In the genomic region with DNA sequence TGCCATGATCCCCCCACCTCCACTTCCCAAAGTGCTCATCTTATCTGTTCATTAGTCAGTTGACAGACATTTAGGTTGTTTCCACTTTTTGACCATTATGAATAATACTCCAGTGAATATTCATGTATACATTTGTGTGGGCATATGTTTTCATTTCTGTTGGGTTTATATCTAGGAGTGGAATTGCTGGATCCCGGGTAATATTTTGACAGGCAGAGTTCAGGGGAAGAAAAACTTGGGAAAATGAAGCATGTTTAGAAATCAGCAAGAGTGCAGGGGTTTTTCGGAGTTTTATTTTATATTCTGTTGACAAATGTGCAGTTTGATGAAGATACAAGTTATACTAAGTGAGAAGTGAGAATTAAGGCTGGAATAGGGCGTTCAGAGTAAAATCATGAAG, we compare ENCODE assay signal across 28 cellular contexts. TPM values are rescaled to one million over a fixed set of nuclear protein-coding genes. Genes with fewer than 3 reads are reported as not detected.
DNase-seq lines count a peak whose midpoint lies in the region; ATAC-seq and TF ChIP-seq lines count a peak whose summit lies in the region.
"Had no signal": no experiment of that assay in that cellular context is flagged by ENCODE, and none has a peak within 500 bp of the region (broad histone marks: within the 10 kb centered on the region; RNA-seq: fewer than 3 reads in every experiment).

No MANE protein-coding gene starts in this region.

- H3K27me3 Mint-ChIP-seq in activated CD4-positive, alpha-beta T cell treated with anti-CD3 and anti-CD28 coated beads, Interleukin-2, amount 10 ng/mL, durations not matched to agents 24 days and 14 days: no peaks in the 10 kb centered on the region
- peaks cover 25% of the 10 kb centered on the region for H3K27me3 Mint-ChIP-seq in CD4-positive, CD25-positive, alpha-beta regulatory T cell
- peaks cover 4% of the 10 kb centered on the region for H3K27me3 Mint-ChIP-seq in activated T-helper 17 cell treated with anti-CD3 and anti-CD28 coated beads, Interleukin-2, amount 50 U/mL, for 72 hours
- peaks cover 0 to 5% of the 10 kb centered on the region in 2 donors for H3K27me3 Mint-ChIP-seq in natural killer cell (ENCODE audit: low read depth in 2 of 2)

- no peak for DNase-seq in activated CD4-positive, alpha-beta T cell treated with anti-CD3 and anti-CD28 coated beads, Interleukin-2, amount 10 ng/mL, durations not matched to agents 24 days and 14 days
- no peak for DNase-seq in activated CD4-positive, alpha-beta T cell treated with anti-CD3 and anti-CD28 coated beads, Interleukin-2, amount 50 U/mL, for 48 hours
- no peak for DNase-seq in CD4-positive, CD25-positive, alpha-beta regulatory T cell
- no peak for DNase-seq in natural killer cell
- DNase-seq in activated CD4-positive, CD25-positive, alpha-beta regulatory T cell (lab: John Stamatoyannopoulos, UW): no peak
- no peak for DNase-seq in RPMI8226
- DNase-seq: activated CD8-positive, alpha-beta memory T cell treated with anti-CD3 and anti-CD28 coated beads, Interleukin-2, amount 50 U/mL, for 4 hours; activated naive CD4-positive, alpha-beta T cell; dorsolateral prefrontal cortex; kidney; MM.1S; mucosa of descending colon; NCI-H1417 treated with DMSO at 0.1 percent for 48 hours; NCI-H2081 treated with DMSO at 0.1 percent for 48 hours; NCI-H82; SHP77; uterus had no signal

- H3K36me3 ChIP-seq in CD4-positive, CD25-positive, alpha-beta regulatory T cell (ENCODE audit: control insufficient read depth, insufficient read depth, low read length): no peaks in the 10 kb centered on the region
- H3K36me3 ChIP-seq: neutrophil, uterus had no signal

- no peak overlapping the region for H3K27ac ChIP-seq in CD4-positive, CD25-positive, alpha-beta regulatory T cell (ENCODE audit: insufficient read depth, low read length, poor library complexity, severe bottlenecking)
- H3K27ac ChIP-seq: BLaER1 treated with 17β-estradiol and CSF1 and Interleukin-3, amounts not matched to agents 10 nM and 100 nM; neutrophil; uterus had no signal

- peaks cover 11% of the 10 kb centered on the region for H3K4me1 ChIP-seq in CD4-positive, CD25-positive, alpha-beta regulatory T cell (ENCODE audit: control insufficient read depth, insufficient read depth, low read length, poor library complexity, severe bottlenecking)
- H3K4me1 ChIP-seq: uterus had no signal

- no peak for ATAC-seq in CD4-positive, CD25-positive, alpha-beta regulatory T cell (ENCODE audit: low read depth in 2 of 2)
- ATAC-seq in activated T-helper 17 cell treated with anti-CD3 and anti-CD28 coated beads, Interleukin-2, amount 50 U/mL, for 72 hours (replicated peaks): no peak
- no peak for ATAC-seq in natural killer cell
- ATAC-seq in GM21367 (IDR thresholded peaks at IDR 0.05; ENCODE audit: unreplicated experiment): no peak
- ATAC-seq: GM12878, mucosa of descending colon had no signal

- H3K9me3 ChIP-seq in CD4-positive, CD25-positive, alpha-beta regulatory T cell (ENCODE audit: control insufficient read depth in 2 of 2, low read length in 2 of 2): no peaks in the 10 kb centered on the region
- H3K9me3 ChIP-seq: BLaER1 treated with 17β-estradiol and CSF1 and Interleukin-3, amounts not matched to agents 10 nM and 100 nM; mucosa of descending colon; neutrophil; uterus had no signal

- peak overlapping the region; percentile 45 for H3K27ac Mint-ChIP-seq in activated CD4-positive, alpha-beta T cell treated with anti-CD3 and anti-CD28 coated beads, Interleukin-2, amount 10 ng/mL, durations not matched to agents 24 days and 14 days
- H3K27ac Mint-ChIP-seq in CD4-positive, CD25-positive, alpha-beta regulatory T cell: no peak overlapping the region
- peak overlapping the region; percentile 80 for H3K27ac Mint-ChIP-seq in activated T-helper 17 cell treated with anti-CD3 and anti-CD28 coated beads, Interleukin-2, amount 50 U/mL, for 72 hours
- peak overlapping the region in 1 of 2 donors; percentile 3 for H3K27ac Mint-ChIP-seq in natural killer cell

- no peak overlapping the region for H3K4me3 ChIP-seq in CD4-positive, CD25-positive, alpha-beta regulatory T cell (ENCODE audit: low read depth, low read length)
- H3K4me3 ChIP-seq: BLaER1 treated with 17β-estradiol and CSF1 and Interleukin-3, amounts not matched to agents 10 nM and 100 nM; dorsolateral prefrontal cortex; GM12878; mucosa of descending colon; uterus had no signal

- peaks cover 44% of the 10 kb centered on the region for H3K4me1 Mint-ChIP-seq in activated CD4-positive, alpha-beta T cell treated with anti-CD3 and anti-CD28 coated beads, Interleukin-2, amount 10 ng/mL, durations not matched to agents 24 days and 14 days
- peaks cover 5 to 16% (median 8%) of the 10 kb centered on the region in 4 donors for H3K4me1 Mint-ChIP-seq in CD4-positive, CD25-positive, alpha-beta regulatory T cell
- peaks cover 24% of the 10 kb centered on the region for H3K4me1 Mint-ChIP-seq in activated T-helper 17 cell treated with anti-CD3 and anti-CD28 coated beads, Interleukin-2, amount 50 U/mL, for 72 hours
- peaks cover 22 to 31% of the 10 kb centered on the region in 2 donors for H3K4me1 Mint-ChIP-seq in natural killer cell

- peaks cover 21% of the 10 kb centered on the region for H3K36me3 Mint-ChIP-seq in activated CD4-positive, alpha-beta T cell treated with anti-CD3 and anti-CD28 coated beads, Interleukin-2, amount 10 ng/mL, durations not matched to agents 24 days and 14 days (ENCODE audit: low read depth)
- H3K36me3 Mint-ChIP-seq in CD4-positive, CD25-positive, alpha-beta regulatory T cell: no peaks in the 10 kb centered on the region
- peaks cover 44% of the 10 kb centered on the region for H3K36me3 Mint-ChIP-seq in activated T-helper 17 cell treated with anti-CD3 and anti-CD28 coated beads, Interleukin-2, amount 50 U/mL, for 72 hours (ENCODE audit: low read depth)
- no peaks in the 10 kb centered on the region for H3K36me3 Mint-ChIP-seq in natural killer cell

- no peaks in the 10 kb centered on the region for H3K9me3 Mint-ChIP-seq in activated CD4-positive, alpha-beta T cell treated with anti-CD3 and anti-CD28 coated beads, Interleukin-2, amount 10 ng/mL, durations not matched to agents 24 days and 14 days
- peaks cover 0 to 2% (median 0%) of the 10 kb centered on the region in 7 donors for H3K9me3 Mint-ChIP-seq in CD4-positive, CD25-positive, alpha-beta regulatory T cell
- H3K9me3 Mint-ChIP-seq in activated T-helper 17 cell treated with anti-CD3 and anti-CD28 coated beads, Interleukin-2, amount 50 U/mL, for 72 hours: no peaks in the 10 kb centered on the region
- no peaks in the 10 kb centered on the region for H3K9me3 Mint-ChIP-seq in natural killer cell

- peaks cover 3% of the 10 kb centered on the region for H3K27me3 ChIP-seq in CD4-positive, CD25-positive, alpha-beta regulatory T cell (ENCODE audit: control insufficient read depth, insufficient read depth, low read length)
- H3K27me3 ChIP-seq: BLaER1 treated with 17β-estradiol and CSF1 and Interleukin-3, amounts not matched to agents 10 nM and 100 nM; dorsolateral prefrontal cortex; uterus had no signal

- TF ChIP-seq CTCF in natural killer cell (IDR thresholded peaks at IDR 0.05): no peak

- peak overlapping the region; percentile 50 for H3K4me3 Mint-ChIP-seq in activated CD4-positive, alpha-beta T cell treated with anti-CD3 and anti-CD28 coated beads, Interleukin-2, amount 10 ng/mL, durations not matched to agents 24 days and 14 days
- H3K4me3 Mint-ChIP-seq in CD4-positive, CD25-positive, alpha-beta regulatory T cell: peak overlapping the region in 3 of 4 donors; percentile 4 to 86 (median 68)
- peak overlapping the region; percentile 61 for H3K4me3 Mint-ChIP-seq in activated T-helper 17 cell treated with anti-CD3 and anti-CD28 coated beads, Interleukin-2, amount 50 U/mL, for 72 hours
- peak overlapping the region; percentile 21 for H3K4me3 Mint-ChIP-seq in natural killer cell

- intact Hi-C loops in activated CD4-positive, alpha-beta T cell treated with anti-CD3 and anti-CD28 coated beads, Interleukin-2, amount 10 ng/mL, durations not matched to agents 24 days and 14 days (cut with micrococcal nuclease): loop anchor here (10.0 kb wide), 1 partner anchor 570 kb away; the partner anchor contains the start of gene SLF2
- intact Hi-C loops in natural killer cell (cut with micrococcal nuclease): loop anchor here (5.0 kb wide), 1 partner anchor 48 kb away; no protein-coding TSS in a partner anchor

RNA-seq across cellular contexts. Expression of gene SCD, which starts 2.6 kb away (rescaled TPM):
- total RNA-seq in activated CD4-positive, alpha-beta T cell treated with anti-CD3 and anti-CD28 coated beads, Interleukin-2, amount 10 ng/mL, durations not matched to agents 24 days and 14 days: 252 and 256 TPM in 2 replicates
- 1.3 TPM for total RNA-seq in CD4-positive, CD25-positive, alpha-beta regulatory T cell
- under 1 TPM; 0.22 to 0.94 (median 0.76) TPM for polyA plus RNA-seq in CD4-positive, CD25-positive, alpha-beta regulatory T cell
- 100 to 1,000 TPM in 1 of 2 donors, 10 to 100 TPM in 1; 99.1 to 160 TPM for total RNA-seq in activated T-helper 17 cell treated with anti-CD3 and anti-CD28 coated beads, Interleukin-2, amount 50 U/mL, for 72 hours
- total RNA-seq in natural killer cell: 10 to 100 TPM in 1 of 3 donors, 1 to 10 TPM in 2; 3.5 to 10.1 (median 3.8) TPM

RNA-seq across cellular contexts. Expression of gene PKD2L1, which starts 14.4 kb away (rescaled TPM):
- 0.17 TPM in 1 of 2 replicates, not detected in the other for total RNA-seq in activated CD4-positive, alpha-beta T cell treated with anti-CD3 and anti-CD28 coated beads, Interleukin-2, amount 10 ng/mL, durations not matched to agents 24 days and 14 days
- not detected for total RNA-seq in CD4-positive, CD25-positive, alpha-beta regulatory T cell
- not detected for polyA plus RNA-seq in CD4-positive, CD25-positive, alpha-beta regulatory T cell
- total RNA-seq in activated T-helper 17 cell treated with anti-CD3 and anti-CD28 coated beads, Interleukin-2, amount 50 U/mL, for 72 hours: under 1 TPM; 0.30 to 0.66 TPM
- not detected for total RNA-seq in natural killer cell
- total RNA-seq: astrocyte, Daoy, glomerular endothelial cell, kidney, lower leg skin, pulmonary artery endothelial cell, skeletal muscle tissue, uterus had no signal

RNA-seq across cellular contexts. Expression of gene BLOC1S2, which starts 57.9 kb away (rescaled TPM):
- 62.0 and 62.5 TPM in 2 replicates for total RNA-seq in activated CD4-positive, alpha-beta T cell treated with anti-CD3 and anti-CD28 coated beads, Interleukin-2, amount 10 ng/mL, durations not matched to agents 24 days and 14 days
- total RNA-seq in CD4-positive, CD25-positive, alpha-beta regulatory T cell: 58.4 TPM
- 100 to 1,000 TPM in 1 of 4 donors, 10 to 100 TPM in 3; 73.3 to 104 (median 87.7) TPM for polyA plus RNA-seq in CD4-positive, CD25-positive, alpha-beta regulatory T cell
- 10 to 100 TPM; 54.1 to 59.3 TPM for total RNA-seq in activated T-helper 17 cell treated with anti-CD3 and anti-CD28 coated beads, Interleukin-2, amount 50 U/mL, for 72 hours
- total RNA-seq in natural killer cell: 10 to 100 TPM; 36.7 to 63.7 (median 60.4) TPM

Comparison
In these comparisons a context has a peak if more than half of its experiments do, and no peak if none do; other contexts are left out.
1. H3K27ac Mint-ChIP-seq: peak in activated CD4-positive, alpha-beta T cell treated with anti-CD3 and anti-CD28 coated beads, Interleukin-2, amount 10 ng/mL, durations not matched to agents 24 days and 14 days (single experiment) and activated T-helper 17 cell treated with anti-CD3 and anti-CD28 coated beads, Interleukin-2, amount 50 U/mL, for 72 hours (single experiment); none in CD4-positive, CD25-positive, alpha-beta regulatory T cell (0 of 3).
2. RNA of gene SCD, which starts 2.6 kb away (total RNA-seq): 252 to 256 TPM in activated CD4-positive, alpha-beta T cell treated with anti-CD3 and anti-CD28 coated beads, Interleukin-2, amount 10 ng/mL, durations not matched to agents 24 days and 14 days and 99.1 to 160 TPM in activated T-helper 17 cell treated with anti-CD3 and anti-CD28 coated beads, Interleukin-2, amount 50 U/mL, for 72 hours; 3.5 to 10.1 TPM in natural killer cell and 1.3 TPM in CD4-positive, CD25-positive, alpha-beta regulatory T cell (single experiment); every median in the first group is over 4 times any median in the second.
3. Peak in every context shown above with its lines, with median percentiles within 50 percentile points of each other: H3K4me3 Mint-ChIP-seq.